In genomic region chr9:135584934-135585333, GRCh38 we compare ENCODE assay signal across 19 cellular contexts. TPM values are rescaled to one million over a fixed set of nuclear protein-coding genes. Genes with fewer than 3 reads are reported as not detected.
"Had no signal": no experiment of that assay in that cellular context is flagged by ENCODE, and none has a peak within 500 bp of the region (broad histone marks: within the 10 kb centered on the region; RNA-seq: fewer than 3 reads in every experiment).

No MANE protein-coding gene starts in this region.

- ATAC-seq: activated T-helper 17 cell treated with anti-CD3 and anti-CD28 coated beads, Interleukin-2, amount 50 U/mL, for 72 hours; psoas muscle; sciatic nerve had no signal

- H3K36me3 ChIP-seq: suprapubic skin had no signal

- H3K4me3 ChIP-seq: psoas muscle, suprapubic skin had no signal

- H3K9me3 ChIP-seq: psoas muscle, suprapubic skin had no signal

- DNase-seq: activated CD4-positive, alpha-beta T cell treated with anti-CD3 and anti-CD28 coated beads for 4 hours; activated naive CD4-positive, alpha-beta T cell treated with anti-CD3 and anti-CD28 coated beads, Interleukin-2, amount 10 ng/mL, durations not matched to agents 7 days and 5 days; endodermal cell; hypothalamus; nephron progenitor cell; stimulated activated CD4-positive, alpha-beta T cell treated with anti-CD3 and anti-CD28 coated beads, Interleukin-2, amount 100 ng/mL, for 48 hours; stimulated activated naive CD4-positive, alpha-beta T cell treated with Interleukin-2 at 50 U/mL for 16 hours; T1000 had no signal

- H3K27ac ChIP-seq: psoas muscle, suprapubic skin had no signal

- H3K4me1 ChIP-seq: psoas muscle, suprapubic skin had no signal

RNA-seq across cellular contexts. Expression of gene PAEP, which starts 23.4 kb away (rescaled TPM):
- total RNA-seq: activated T-helper 17 cell treated with anti-CD3 and anti-CD28 coated beads, Interleukin-2, amount 50 U/mL, for 72 hours; cerebellum; dermis microvascular lymphatic vessel endothelial cell; endodermal cell; glomerular endothelial cell; omental fat pad; psoas muscle; sciatic nerve; ureter had no signal
- polyA plus RNA-seq: adipose tissue, esophagus, psoas muscle had no signal

RNA-seq across cellular contexts. Expression of gene OBP2A, which starts 39.0 kb away (rescaled TPM):
- total RNA-seq: activated T-helper 17 cell treated with anti-CD3 and anti-CD28 coated beads, Interleukin-2, amount 50 U/mL, for 72 hours; cerebellum; dermis microvascular lymphatic vessel endothelial cell; endodermal cell; glomerular endothelial cell; omental fat pad; psoas muscle; sciatic nerve; ureter had no signal
- polyA plus RNA-seq: adipose tissue, esophagus, psoas muscle had no signal

RNA-seq across cellular contexts. Expression of gene GLT6D1, which starts 54.4 kb away (rescaled TPM):
- total RNA-seq: activated T-helper 17 cell treated with anti-CD3 and anti-CD28 coated beads, Interleukin-2, amount 50 U/mL, for 72 hours; cerebellum; dermis microvascular lymphatic vessel endothelial cell; glomerular endothelial cell; omental fat pad; psoas muscle; sciatic nerve; suprapubic skin; ureter had no signal
- polyA plus RNA-seq: adipose tissue, esophagus, psoas muscle had no signal
